23 cellular contexts compared by ENCODE assay signal in the genomic region with DNA sequence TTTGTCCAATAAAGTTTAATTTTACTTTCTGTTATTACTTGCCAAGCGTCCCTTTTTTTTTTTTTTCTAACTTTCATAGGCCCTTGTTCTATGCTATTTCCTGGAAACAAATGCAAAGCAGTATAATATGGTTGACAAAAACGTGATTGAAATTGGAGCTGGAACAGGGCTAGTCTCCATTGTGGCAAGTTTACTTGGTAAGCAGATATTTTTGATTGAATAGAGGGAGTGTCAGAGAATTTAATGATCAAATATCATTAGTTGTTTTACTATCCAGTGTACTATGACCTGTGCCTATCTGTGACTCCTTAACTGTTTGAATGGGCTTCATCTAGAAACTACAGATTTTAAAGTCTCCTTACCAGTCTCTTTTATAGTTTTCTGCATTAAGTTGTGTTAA.
"Had no signal": no experiment of that assay in that cellular context is flagged by ENCODE, and none has a peak within 500 bp of the region (broad histone marks: within the 10 kb centered on the region; RNA-seq: fewer than 3 reads in every experiment).

No MANE protein-coding gene starts in this region.

- DNase-seq: heart left ventricle; islet precursor cell; mesendoderm; naive thymus-derived CD4-positive, alpha-beta T cell; ovary; right lobe of liver; stimulated activated CD4-positive, alpha-beta T cell treated with anti-CD3 and anti-CD28 coated beads, Interleukin-12 subunit alpha, Interleukin-12 subunit beta, amount 100 ng/mL, for 4 hours; stimulated activated CD4-positive, alpha-beta T cell treated with anti-CD3 and anti-CD28 coated beads, Interleukin-15, amount 100 ng/mL, for 24 hours; stimulated activated CD4-positive, alpha-beta T cell treated with anti-CD3 and anti-CD28 coated beads, Interleukin-2, amount 100 ng/mL, for 24 hours; stimulated activated CD4-positive, alpha-beta T cell treated with anti-CD3 and anti-CD28 coated beads, Interleukin-4, amount 100 ng/mL, for 1 hour; stimulated activated naive CD4-positive, alpha-beta T cell; tibial artery; trophoblast cell; upper lobe of right lung had no signal

- H3K27me3 Mint-ChIP-seq: naive thymus-derived CD4-positive, alpha-beta T cell; natural killer cell treated with Interleukin-12 subunit alpha and Interleukin-12 subunit beta and Interleukin-15 and Interleukin-18, amount 100 ng/mL, for 72 hours; progenitor cell of endocrine pancreas; stimulated activated naive CD8-positive, alpha-beta T cell treated with anti-CD3 and anti-CD28 coated beads, Interleukin-15, Interleukin-2, amounts not matched to agents 100 ng/mL and 50 ng/mL, for 24 hours had no signal

- H3K4me1 ChIP-seq: right atrium auricular region, suprapubic skin, tibial artery, upper lobe of right lung had no signal

- H3K9me3 Mint-ChIP-seq: mesothelial cell of epicardium; naive thymus-derived CD4-positive, alpha-beta T cell; natural killer cell treated with Interleukin-12 subunit alpha and Interleukin-12 subunit beta and Interleukin-15 and Interleukin-18, amount 100 ng/mL, for 72 hours; stimulated activated naive CD8-positive, alpha-beta T cell treated with anti-CD3 and anti-CD28 coated beads, Interleukin-15, Interleukin-2, amounts not matched to agents 100 ng/mL and 50 ng/mL, for 24 hours had no signal

- H3K27me3 ChIP-seq: heart left ventricle, ovary, right atrium auricular region, right lobe of liver, suprapubic skin, tibial artery, upper lobe of right lung had no signal

- ATAC-seq: heart left ventricle; left lobe of liver; naive thymus-derived CD4-positive, alpha-beta T cell; natural killer cell treated with Interleukin-12 subunit alpha and Interleukin-12 subunit beta and Interleukin-15 and Interleukin-18, amount 100 ng/mL, for 72 hours; right lobe of liver; upper lobe of right lung had no signal

- H3K4me1 Mint-ChIP-seq: mesothelial cell of epicardium had no signal

- H3K36me3 Mint-ChIP-seq: mesothelial cell of epicardium; natural killer cell treated with Interleukin-12 subunit alpha and Interleukin-12 subunit beta and Interleukin-15 and Interleukin-18, amount 100 ng/mL, for 72 hours had no signal

- H3K36me3 ChIP-seq: heart left ventricle, ovary, right atrium auricular region, right lobe of liver, suprapubic skin, thoracic aorta, tibial artery, upper lobe of right lung had no signal

- H3K9me3 ChIP-seq: heart left ventricle, ovary, right atrium auricular region, right lobe of liver, suprapubic skin, thoracic aorta, tibial artery, upper lobe of right lung had no signal

- H3K27ac ChIP-seq: heart left ventricle, ovary, right atrium auricular region, right lobe of liver, suprapubic skin, thoracic aorta, tibial artery, upper lobe of right lung had no signal

- H3K27ac Mint-ChIP-seq: mesothelial cell of epicardium; naive thymus-derived CD4-positive, alpha-beta T cell; natural killer cell treated with Interleukin-12 subunit alpha and Interleukin-12 subunit beta and Interleukin-15 and Interleukin-18, amount 100 ng/mL, for 72 hours; progenitor cell of endocrine pancreas; stimulated activated naive CD8-positive, alpha-beta T cell treated with anti-CD3 and anti-CD28 coated beads, Interleukin-15, Interleukin-2, amounts not matched to agents 100 ng/mL and 50 ng/mL, for 24 hours had no signal

- H3K4me3 ChIP-seq: heart left ventricle, lung, ovary, right atrium auricular region, right lobe of liver, suprapubic skin, thoracic aorta, tibial artery, upper lobe of right lung had no signal

- H3K4me3 Mint-ChIP-seq: mesothelial cell of epicardium; naive thymus-derived CD4-positive, alpha-beta T cell; natural killer cell treated with Interleukin-12 subunit alpha and Interleukin-12 subunit beta and Interleukin-15 and Interleukin-18, amount 100 ng/mL, for 72 hours; stimulated activated naive CD8-positive, alpha-beta T cell treated with anti-CD3 and anti-CD28 coated beads, Interleukin-15, Interleukin-2, amounts not matched to agents 100 ng/mL and 50 ng/mL, for 24 hours had no signal
